ENCODE assay signal across 9 cellular contexts in the genomic region with DNA sequence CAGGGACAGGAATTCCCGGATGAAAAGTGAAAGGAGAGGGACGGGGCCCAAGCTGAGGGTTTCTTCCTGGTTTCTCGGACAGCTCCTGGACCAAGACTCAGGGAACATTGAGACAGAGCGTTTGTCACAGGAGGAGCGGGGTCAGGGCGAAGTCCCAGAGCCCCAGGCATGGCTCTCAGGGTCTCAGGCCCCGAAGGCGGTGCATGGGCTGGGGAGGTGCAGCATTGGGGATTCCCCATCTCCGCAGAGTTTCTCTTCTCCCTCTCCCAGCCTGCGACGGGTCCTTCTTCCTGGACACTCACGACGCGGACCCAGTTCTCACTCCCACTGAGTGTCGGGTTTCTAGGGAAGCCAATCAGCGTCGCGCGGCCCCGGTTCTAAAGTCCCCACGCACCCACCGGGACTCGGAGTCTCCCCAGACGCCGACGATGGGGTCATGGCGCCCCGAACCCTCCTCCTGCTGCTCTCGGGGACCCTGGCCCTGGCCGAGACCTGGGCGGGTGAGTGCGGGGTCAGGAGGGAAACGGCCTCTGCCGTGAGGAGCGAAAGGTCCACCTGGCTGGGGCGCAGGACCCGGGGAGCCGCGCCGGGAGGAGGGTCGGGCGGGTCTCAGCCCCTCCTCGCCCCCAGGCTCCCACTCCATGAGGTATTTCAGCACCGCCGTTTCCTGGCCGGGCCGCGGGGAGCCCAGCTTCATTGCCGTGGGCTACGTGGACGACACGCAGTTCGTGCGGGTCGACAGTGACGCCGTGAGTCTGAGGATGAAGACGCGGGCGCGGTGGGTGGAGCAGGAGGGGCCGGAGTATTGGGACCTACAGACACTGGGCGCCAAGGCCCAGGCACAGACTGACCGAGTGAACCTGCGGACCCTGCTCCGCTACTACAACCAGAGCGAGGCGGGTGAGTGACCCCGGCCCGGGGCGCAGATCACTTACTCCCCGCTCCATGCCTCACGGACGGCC. TPM values are rescaled to one million over a fixed set of nuclear protein-coding genes. Genes with fewer than 3 reads are reported as not detected.
A peak's percentile ranks its signal among the peaks of the same experiment; 100 is the strongest.
DNase-seq lines count a peak whose midpoint lies in the region; ATAC-seq and TF ChIP-seq lines count a peak whose summit lies in the region.
"Had no signal": no experiment of that assay in that cellular context is flagged by ENCODE, and none has a peak within 500 bp of the region (broad histone marks: within the 10 kb centered on the region; RNA-seq: fewer than 3 reads in every experiment).

No MANE protein-coding gene starts in this region.

- H3K27ac ChIP-seq in osteoblast (ENCODE audit: low read depth, low read length) = no peak overlapping the region
- H3K27ac ChIP-seq: epithelial cell of prostate had no signal

- CTCF ChIA-PET in GM10248 (lab: Yijun Ruan, JAX) = no interaction called here

- H3K79me2 ChIP-seq in osteoblast (ENCODE audit: insufficient read depth, low read length) = no peaks in the 10 kb centered on the region

- peaks cover 16% of the 10 kb centered on the region for H3K36me3 Mint-ChIP-seq in activated T-cell treated with anti-CD3 and anti-CD28 coated beads, Interleukin-2, amount 50 U/mL, for 24 hours (ENCODE audit: low read depth)

- no peak for ATAC-seq in GM21528 (IDR thresholded peaks at IDR 0.05; ENCODE audit: low FRiP score, unreplicated experiment)

- no peaks in the 10 kb centered on the region for H3K9me3 Mint-ChIP-seq in activated T-cell treated with anti-CD3 and anti-CD28 coated beads, Interleukin-2, amount 50 U/mL, for 24 hours

- peaks cover 18% of the 10 kb centered on the region for H3K4me1 Mint-ChIP-seq in activated T-cell treated with anti-CD3 and anti-CD28 coated beads, Interleukin-2, amount 50 U/mL, for 24 hours (ENCODE audit: low read depth)

- TF ChIP-seq CTCF in GM10248 (IDR thresholded peaks at IDR 0.05; ENCODE audit: control extremely low read depth, extremely low read depth, low read depth, missing control alignments) (no peak), osteoblast (IDR thresholded peaks at IDR 0.05; ENCODE audit: extremely low read depth, low read depth, low read length) (no peak)

- no peak overlapping the region for H3K27ac Mint-ChIP-seq in activated T-cell treated with anti-CD3 and anti-CD28 coated beads, Interleukin-2, amount 50 U/mL, for 24 hours

- peaks cover 55% of the 10 kb centered on the region for H3K27me3 Mint-ChIP-seq in activated T-cell treated with anti-CD3 and anti-CD28 coated beads, Interleukin-2, amount 50 U/mL, for 24 hours

- H3K36me3 ChIP-seq in osteoblast (ENCODE audit: insufficient read depth, low read length) = no peaks in the 10 kb centered on the region

- H3K4me3 ChIP-seq in osteoblast (ENCODE audit: insufficient read depth, low read length) = peak overlapping the region; percentile 68

- H3K9me3 ChIP-seq in osteoblast (ENCODE audit: low read depth, low read length) = no peaks in the 10 kb centered on the region

- peak; percentile 25 for DNase-seq in GM10248 (ENCODE audit: extremely low spot score)
- peak; percentile 40 for DNase-seq in activated T-cell treated with anti-CD3 and anti-CD28 coated beads, Interleukin-2, amount 50 U/mL, for 24 hours
- DNase-seq in germinal center (ENCODE audit: low spot score) = peak; percentile 7
- peak; percentile 78 for DNase-seq in osteoblast (ENCODE audit: insufficient read length, low spot score, missing footprints)
- DNase-seq in occipital lobe (lab: John Stamatoyannopoulos, UW) = no peak
- DNase-seq in Kasumi-1 (lab: John Stamatoyannopoulos, UW) = no peak
- no peak for DNase-seq in NCI-H2171 treated with DMSO at 0.1 percent for 48 hours (lab: John Stamatoyannopoulos, UW)

- H3K4me2 ChIP-seq in osteoblast (ENCODE audit: insufficient read depth, low read length) = peak overlapping the region; percentile 83

- peaks cover 37% of the 10 kb centered on the region for H3K27me3 ChIP-seq in osteoblast (ENCODE audit: insufficient read depth, low read length)

- POLR2A ChIA-PET in GM10248 (lab: Yijun Ruan, JAX) = no interaction called here

- H2AFZ ChIP-seq in osteoblast (ENCODE audit: low read length) = peak overlapping the region; percentile 87

- peak overlapping the region; percentile 66 for H3K4me3 Mint-ChIP-seq in activated T-cell treated with anti-CD3 and anti-CD28 coated beads, Interleukin-2, amount 50 U/mL, for 24 hours

- peaks cover 14% of the 10 kb centered on the region for H3K4me1 ChIP-seq in osteoblast (ENCODE audit: insufficient read depth, low read length)

- peaks cover 9% of the 10 kb centered on the region for H4K20me1 ChIP-seq in osteoblast (ENCODE audit: insufficient read depth, low read length)

RNA-seq across cellular contexts. Expression of a gene that starts 54.6 kb away (rescaled TPM):
- total RNA-seq in osteoblast = 16.8 and 21.4 TPM in 2 replicates
- total RNA-seq in occipital lobe = 13.9 TPM

Comparison
In these comparisons a context has a peak if more than half of its experiments do, and no peak if none do; other contexts are left out.
1. DNase-seq: peak in GM10248 (single experiment), activated T-cell treated with anti-CD3 and anti-CD28 coated beads, Interleukin-2, amount 50 U/mL, for 24 hours (single experiment), germinal center (single experiment) and osteoblast (single experiment); none in occipital lobe (single experiment), Kasumi-1 (0 of 2) and NCI-H2171 treated with DMSO at 0.1 percent for 48 hours (single experiment).